In the genomic region with DNA sequence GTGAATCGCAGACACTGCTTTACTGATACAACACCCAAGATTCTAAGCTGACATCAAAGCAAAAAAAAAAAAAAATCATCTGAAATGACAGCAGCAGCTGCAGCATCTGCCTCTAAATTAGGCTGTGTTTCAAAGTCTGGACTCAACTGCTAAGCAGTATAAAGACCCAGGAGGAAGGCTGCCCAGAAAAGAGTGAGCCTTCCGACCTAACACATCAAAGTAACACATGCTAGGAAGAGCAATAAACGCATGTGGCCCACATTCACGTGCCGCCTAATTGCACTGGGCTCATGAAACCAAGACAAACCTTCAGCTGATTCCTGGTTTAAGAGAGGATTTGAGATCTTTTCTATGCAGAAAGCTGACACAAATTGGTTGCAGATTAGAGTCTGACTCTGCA, we compare ENCODE assay signal across 1 cellular context.
TF ChIP-seq lines count a peak whose summit lies in the region.

No MANE protein-coding gene starts in this region.

TF ChIP-seq in H1, 55 proteins besides CTCF, POLR2A, EP300 and RAD21 (continued from another document):
- TF ChIP-seq POU5F1 (IDR thresholded peaks at IDR 0.05; ENCODE audit: low read depth, low read length), result no peak
- no peak for TF ChIP-seq BACH1 (IDR thresholded peaks at IDR 0.05; ENCODE audit: low read length)
- no peak for TF ChIP-seq KDM5A (IDR thresholded peaks at IDR 0.05; ENCODE audit: low read length)
- TF ChIP-seq NANOG (IDR thresholded peaks at IDR 0.05; ENCODE audit: insufficient read depth, low read depth, low read length, poor library complexity, severe bottlenecking), result no peak
- no peak for TF ChIP-seq NRF1 (IDR thresholded peaks at IDR 0.05; ENCODE audit: low read depth, low read length)
